Comparison of ENCODE assay signal across 11 cellular contexts in the genomic region with DNA sequence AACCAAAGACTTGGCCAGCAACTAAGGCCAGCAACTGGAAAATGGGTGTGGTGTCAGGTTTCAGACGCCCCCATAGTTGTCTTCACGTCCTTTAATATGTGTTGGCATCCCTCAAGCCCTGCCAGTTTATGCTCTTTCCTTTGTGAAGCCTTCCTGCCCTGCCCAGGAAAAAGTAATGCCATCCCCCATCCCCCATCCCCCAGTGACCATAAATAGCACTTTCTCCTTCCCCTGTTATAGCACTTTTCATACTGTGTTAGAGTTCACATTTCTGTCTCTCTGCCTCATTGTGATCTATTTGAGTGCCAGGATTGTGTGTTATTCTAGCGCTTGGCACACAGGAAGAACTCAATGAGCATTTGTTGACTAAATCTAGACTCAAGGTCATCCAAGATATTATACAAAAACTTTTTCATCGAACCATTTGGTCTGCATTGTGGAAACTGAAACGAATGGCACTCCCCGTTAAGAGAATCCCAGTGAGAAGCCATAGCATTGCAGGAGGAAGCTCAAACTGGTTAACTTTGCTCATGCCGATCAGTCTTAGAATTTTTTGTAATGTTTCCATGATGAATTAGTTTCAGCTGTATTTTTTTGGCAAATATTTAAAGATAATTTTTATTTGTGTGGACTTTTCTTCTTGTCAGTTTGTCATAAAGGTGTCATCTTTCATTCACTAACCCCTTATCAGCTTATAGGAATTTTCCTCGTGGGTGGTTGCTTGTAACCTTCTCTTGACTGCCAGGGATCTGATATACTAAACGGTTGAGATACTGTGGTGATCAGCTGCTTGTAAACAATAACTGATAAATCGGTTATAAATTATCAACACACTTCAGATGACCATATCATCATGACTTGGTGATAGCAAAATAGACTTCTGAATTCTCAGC. TPM values are rescaled to one million over a fixed set of nuclear protein-coding genes. Genes with fewer than 3 reads are reported as not detected.
DNase-seq lines count a peak whose midpoint lies in the region; ATAC-seq and TF ChIP-seq lines count a peak whose summit lies in the region.
"Had no signal": no experiment of that assay in that cellular context is flagged by ENCODE, and none has a peak within 500 bp of the region (broad histone marks: within the 10 kb centered on the region; RNA-seq: fewer than 3 reads in every experiment).

No MANE protein-coding gene starts in this region.

- no peak for TF ChIP-seq RAD21 in SK-N-SH (IDR thresholded peaks at IDR 0.05; ENCODE audit: low read length)

- no peak overlapping the region for H3K27ac Mint-ChIP-seq in activated CD4-positive, alpha-beta memory T cell treated with anti-CD3 and anti-CD28 coated beads for 36 hours
- H3K27ac Mint-ChIP-seq in CD8-positive, alpha-beta memory T cell, result peak overlapping the region in 2 of 8 donors; percentile 19 to 24
- no peak overlapping the region for H3K27ac Mint-ChIP-seq in activated CD8-positive, alpha-beta T cell treated with anti-CD3 and anti-CD28 coated beads, Interleukin-2, amount 10 ng/mL, durations not matched to agents 7 days and 5 days

- no peaks in the 10 kb centered on the region for H3K9me3 Mint-ChIP-seq in activated CD4-positive, alpha-beta memory T cell treated with anti-CD3 and anti-CD28 coated beads for 36 hours
- no peaks in the 10 kb centered on the region for H3K9me3 Mint-ChIP-seq in CD8-positive, alpha-beta memory T cell
- no peaks in the 10 kb centered on the region for H3K9me3 Mint-ChIP-seq in activated CD8-positive, alpha-beta T cell treated with anti-CD3 and anti-CD28 coated beads, Interleukin-2, amount 10 ng/mL, durations not matched to agents 7 days and 5 days (ENCODE audit: insufficient read depth)

- H3F3A ChIP-seq in SK-N-SH (replicated peaks; ENCODE audit: insufficient read depth), result peaks cover 91% of the 10 kb centered on the region

- peak overlapping the region; percentile 39; the same call in 1 of the 2 replicates for H3K9ac ChIP-seq in SK-N-SH

- no peaks in the 10 kb centered on the region for H3K36me3 Mint-ChIP-seq in activated CD4-positive, alpha-beta memory T cell treated with anti-CD3 and anti-CD28 coated beads for 36 hours
- no peaks in the 10 kb centered on the region for H3K36me3 Mint-ChIP-seq in CD8-positive, alpha-beta memory T cell
- H3K36me3 Mint-ChIP-seq in activated CD8-positive, alpha-beta T cell treated with anti-CD3 and anti-CD28 coated beads, Interleukin-2, amount 10 ng/mL, durations not matched to agents 7 days and 5 days (ENCODE audit: low read depth), result no peaks in the 10 kb centered on the region

- no peak overlapping the region for H3K4me3 Mint-ChIP-seq in activated CD4-positive, alpha-beta memory T cell treated with anti-CD3 and anti-CD28 coated beads for 36 hours
- no peak overlapping the region for H3K4me3 Mint-ChIP-seq in CD8-positive, alpha-beta memory T cell
- no peak overlapping the region for H3K4me3 Mint-ChIP-seq in activated CD8-positive, alpha-beta T cell treated with anti-CD3 and anti-CD28 coated beads, Interleukin-2, amount 10 ng/mL, durations not matched to agents 7 days and 5 days

- ATAC-seq in sciatic nerve, result peak; percentile 38
- ATAC-seq in activated CD8-positive, alpha-beta T cell treated with anti-CD3 and anti-CD28 coated beads, Interleukin-2, amount 10 ng/mL, durations not matched to agents 7 days and 5 days, result no peak

- peaks cover 100% of the 10 kb centered on the region for H3K79me2 ChIP-seq in SK-N-SH (ENCODE audit: insufficient read depth)

- H3K4me2 ChIP-seq in SK-N-SH, result peak overlapping the region; percentile 67

- H3K4me1 ChIP-seq in SK-N-SH (ENCODE audit: control insufficient read depth in 1 of 2, insufficient read depth in 2 of 2, low read depth in 1 of 2, low read length in 1 of 2), result peaks cover 5 to 100% of the 10 kb centered on the region in 2 experiments
- H3K4me1 ChIP-seq in CD8-positive, alpha-beta memory T cell (ENCODE audit: insufficient read depth, low read length), result no peaks in the 10 kb centered on the region

- no peaks in the 10 kb centered on the region for H3K9me2 ChIP-seq in SK-N-SH

- no peaks in the 10 kb centered on the region for H3K9me3 ChIP-seq in SK-N-SH
- no peaks in the 10 kb centered on the region for H3K9me3 ChIP-seq in CD8-positive, alpha-beta memory T cell (ENCODE audit: low read length)
- H3K9me3 ChIP-seq: neutrophil had no signal

- H2AFZ ChIP-seq in SK-N-SH (ENCODE audit: low read depth), result no peak overlapping the region

- intact Hi-C loops in sciatic nerve (cut with DNase I), result no loop called here
- intact Hi-C loops in activated CD4-positive, alpha-beta memory T cell treated with anti-CD3 and anti-CD28 coated beads for 36 hours (cut with micrococcal nuclease), result no loop called here

- H3K27me3 Mint-ChIP-seq in activated CD4-positive, alpha-beta memory T cell treated with anti-CD3 and anti-CD28 coated beads for 36 hours, result no peaks in the 10 kb centered on the region
- no peaks in the 10 kb centered on the region for H3K27me3 Mint-ChIP-seq in CD8-positive, alpha-beta memory T cell
- peaks cover 8% of the 10 kb centered on the region for H3K27me3 Mint-ChIP-seq in activated CD8-positive, alpha-beta T cell treated with anti-CD3 and anti-CD28 coated beads, Interleukin-2, amount 10 ng/mL, durations not matched to agents 7 days and 5 days (ENCODE audit: low read depth)

- no peak for TF ChIP-seq CTCF in SK-N-SH (IDR thresholded peaks at IDR 0.05)

- H3K27me3 ChIP-seq in SK-N-SH (ENCODE audit: insufficient read depth), result no peaks in the 10 kb centered on the region
- no peaks in the 10 kb centered on the region for H3K27me3 ChIP-seq in CD8-positive, alpha-beta memory T cell (ENCODE audit: insufficient read depth, low read length, poor library complexity, severe bottlenecking)

- H4K20me1 ChIP-seq in SK-N-SH (ENCODE audit: insufficient read depth), result peaks cover 49% of the 10 kb centered on the region

- H3K27ac ChIP-seq in SK-N-SH (ENCODE audit: low read depth in 2 of 2, low read length in 1 of 2), result peak overlapping the region; percentile 79 to 96; a peak in 3 of 4 replicates
- no peak overlapping the region for H3K27ac ChIP-seq in CD8-positive, alpha-beta memory T cell (ENCODE audit: low read depth, low read length)
- H3K27ac ChIP-seq: neutrophil had no signal

- 7% methylated on average over 10 of the region's 10 CpGs for WGBS in SK-N-SH (ENCODE audit: low lambda C conversion rate)

- peaks cover 13% of the 10 kb centered on the region for H3K4me1 Mint-ChIP-seq in activated CD4-positive, alpha-beta memory T cell treated with anti-CD3 and anti-CD28 coated beads for 36 hours (ENCODE audit: low read depth)
- H3K4me1 Mint-ChIP-seq in CD8-positive, alpha-beta memory T cell, result peaks cover 14 to 27% (median 16%) of the 10 kb centered on the region in 3 donors
- peaks cover 10% of the 10 kb centered on the region for H3K4me1 Mint-ChIP-seq in activated CD8-positive, alpha-beta T cell treated with anti-CD3 and anti-CD28 coated beads, Interleukin-2, amount 10 ng/mL, durations not matched to agents 7 days and 5 days (ENCODE audit: low read depth)

- POLR2A ChIA-PET in SK-N-SH (lab: Yijun Ruan, JAX), result no interaction called here
- POLR2A ChIA-PET in activated CD4-positive, alpha-beta memory T cell treated with anti-CD3 and anti-CD28 coated beads for 36 hours (lab: Charles Lee), result no interaction called here
- POLR2A ChIA-PET in CD8-positive, alpha-beta memory T cell (lab: Charles Lee), result no interaction called here
- POLR2A ChIA-PET in activated CD8-positive, alpha-beta T cell treated with anti-CD3 and anti-CD28 coated beads, Interleukin-2, amount 10 ng/mL, durations not matched to agents 7 days and 5 days (lab: Charles Lee), result no interaction called here

- DNase-seq in GM04503 (ENCODE audit: low read depth) (peak; percentile 46), SK-N-SH (no peak), fibroblast of peridontal ligament (ENCODE audit: extremely low read depth) (peak; percentile 80), sciatic nerve (ENCODE audit: low spot score) (no peak), NCI-H2227 treated with DMSO at 0.1 percent for 48 hours (lab: John Stamatoyannopoulos, UW) (no peak)
- DNase-seq in activated CD4-positive, alpha-beta memory T cell treated with anti-CD3 and anti-CD28 coated beads for 36 hours, result no peak
- no peak for DNase-seq in CD8-positive, alpha-beta memory T cell
- DNase-seq in activated CD8-positive, alpha-beta T cell treated with anti-CD3 and anti-CD28 coated beads, Interleukin-2, amount 10 ng/mL, durations not matched to agents 7 days and 5 days, result no peak
- DNase-seq: activated naive CD4-positive, alpha-beta T cell; NCI-H524 treated with DMSO at 0.1 percent for 48 hours had no signal

- TF ChIP-seq EP300 in SK-N-SH (IDR thresholded peaks at IDR 0.05; ENCODE audit: borderline replicate concordance in 1 of 2, low read depth in 1 of 2, low read length in 1 of 2), result peak in 1 of 2 experiments; percentile 9; a peak in 1 of 4 replicates

- H3K36me3 ChIP-seq in SK-N-SH (replicated peaks in 1 of 2; ENCODE audit: control insufficient read depth in 1 of 2, insufficient read depth in 2 of 2, low read length in 1 of 2), result peaks cover 8 to 11% of the 10 kb centered on the region in 2 experiments
- H3K36me3 ChIP-seq in CD8-positive, alpha-beta memory T cell (ENCODE audit: insufficient read depth, low read length), result no peaks in the 10 kb centered on the region
- H3K36me3 ChIP-seq: neutrophil had no signal

- CTCF ChIA-PET in SK-N-SH (lab: Yijun Ruan, JAX), result interaction anchor here (1.1 to 1.4 kb wide), 2 partner anchors 17 to 63 kb away, joined by 3 to 5 read pairs; no protein-coding TSS in a partner anchor
- CTCF ChIA-PET in activated CD4-positive, alpha-beta memory T cell treated with anti-CD3 and anti-CD28 coated beads for 36 hours (lab: Charles Lee), result interaction anchor here (1.0 kb wide), 1 partner anchor 19 kb away, joined by 4 read pairs; no protein-coding TSS in a partner anchor
- CTCF ChIA-PET in CD8-positive, alpha-beta memory T cell (lab: Charles Lee), result no interaction called here
- CTCF ChIA-PET in activated CD8-positive, alpha-beta T cell treated with anti-CD3 and anti-CD28 coated beads, Interleukin-2, amount 10 ng/mL, durations not matched to agents 7 days and 5 days (lab: Charles Lee), result interaction anchor here (0.7 kb wide), 1 partner anchor 13 kb away, joined by 3 read pairs; no protein-coding TSS in a partner anchor

- H3K4me3 ChIP-seq in SK-N-SH (ENCODE audit: low read depth in 2 of 2, low read length in 1 of 2), result peak overlapping the region; percentile 10 to 22; a peak in 3 of 4 replicates
- H3K4me3 ChIP-seq in CD8-positive, alpha-beta memory T cell (ENCODE audit: low read length), result no peak overlapping the region

TF ChIP-seq in SK-N-SH, 30 proteins besides CTCF, POLR2A, EP300 and RAD21 (continues in another document):
- peak; percentile 54 for TF ChIP-seq MEF2A (IDR thresholded peaks at IDR 0.05; ENCODE audit: borderline replicate concordance, low read depth)

RNA-seq across cellular contexts. Expression of gene CRIM1, which starts 15.7 kb away (rescaled TPM):
- 228 and 244 TPM in 2 replicates for polyA plus RNA-seq in SK-N-SH (2012; rRNA removed)
- 191 and 233 TPM in 2 replicates for polyA plus RNA-seq in SK-N-SH (2012; cell fraction: cytosol; rRNA removed)
- 201 and 239 TPM in 2 replicates for polyA plus RNA-seq in SK-N-SH (2012; cell fraction: nucleus; rRNA removed)
- total RNA-seq in sciatic nerve, result 209 TPM
- 1 to 10 TPM; 5.3 to 5.5 TPM for total RNA-seq in activated CD4-positive, alpha-beta memory T cell treated with anti-CD3 and anti-CD28 coated beads for 36 hours
- 10 to 100 TPM; 10.7 to 11.1 TPM for total RNA-seq in CD8-positive, alpha-beta memory T cell
- polyA plus RNA-seq in CD8-positive, alpha-beta memory T cell, result 2.5 TPM
- 1 to 10 TPM; 3.7 to 4.4 TPM for total RNA-seq in activated CD8-positive, alpha-beta T cell treated with anti-CD3 and anti-CD28 coated beads, Interleukin-2, amount 10 ng/mL, durations not matched to agents 7 days and 5 days

Comparison
In these comparisons a context has a peak if more than half of its experiments do, and no peak if none do; other contexts are left out.
1. DNase-seq: peak in GM04503 (single experiment) and fibroblast of peridontal ligament (single experiment); none in SK-N-SH (single experiment), sciatic nerve (single experiment), NCI-H2227 treated with DMSO at 0.1 percent for 48 hours (single experiment), activated CD4-positive, alpha-beta memory T cell treated with anti-CD3 and anti-CD28 coated beads for 36 hours (single experiment), CD8-positive, alpha-beta memory T cell (0 of 5) and activated CD8-positive, alpha-beta T cell treated with anti-CD3 and anti-CD28 coated beads, Interleukin-2, amount 10 ng/mL, durations not matched to agents 7 days and 5 days (single experiment).
2. RNA of gene CRIM1, which starts 15.7 kb away (total RNA-seq): 209 TPM in sciatic nerve (single experiment); 10.7 to 11.1 TPM in CD8-positive, alpha-beta memory T cell, 5.3 to 5.5 TPM in activated CD4-positive, alpha-beta memory T cell treated with anti-CD3 and anti-CD28 coated beads for 36 hours and 3.7 to 4.4 TPM in activated CD8-positive, alpha-beta T cell treated with anti-CD3 and anti-CD28 coated beads, Interleukin-2, amount 10 ng/mL, durations not matched to agents 7 days and 5 days; every median in the first group is over 10 times any median in the second.